ENCODE assay signal across 8 cellular contexts in the genomic region with DNA sequence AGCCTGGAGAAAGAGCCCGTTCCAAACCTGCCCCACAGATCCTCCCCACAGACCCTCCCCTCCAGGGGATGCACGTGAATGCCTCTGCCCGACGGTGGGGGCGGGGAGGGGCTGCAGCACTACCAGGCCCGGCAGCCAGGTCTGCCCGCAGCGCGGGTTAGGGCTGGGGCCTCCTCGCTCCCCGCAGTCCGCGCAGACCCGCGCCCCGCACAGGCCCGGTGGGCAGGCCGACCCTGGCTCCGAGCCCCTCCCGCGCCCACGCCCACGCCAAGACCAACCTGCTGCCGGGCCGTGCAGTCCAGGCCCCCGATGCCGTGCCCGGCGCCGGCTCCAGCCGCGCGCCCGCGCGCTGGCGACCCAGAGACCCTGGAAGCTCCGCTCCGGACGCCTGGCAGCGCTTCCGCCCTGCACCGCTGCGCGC.
DNase-seq lines count a peak whose midpoint lies in the region; ATAC-seq and TF ChIP-seq lines count a peak whose summit lies in the region.

Gene RPUSD1 (minus strand): TSS at position 404 of the 421 bp plus-strand sequence. CDS start 644 bp downstream, outside the sequence.

- peak within 1 kb of the TSS; percentile 88 to 97 (median 92) for H3K9ac ChIP-seq in BLaER1 treated with 17β-estradiol and CSF1 and Interleukin-3, amounts not matched to agents 10 nM and 100 nM
- H3K9ac ChIP-seq in NT2/D1 (ENCODE audit: insufficient read length, low read depth): peak within 1 kb of the TSS; percentile 99

- H3K9me3 ChIP-seq in BLaER1 treated with 17β-estradiol and CSF1 and Interleukin-3, amounts not matched to agents 10 nM and 100 nM (replicated peaks in 1 of 11): no peaks in the 10 kb centered on the region
- no peaks in the 10 kb centered on the region for H3K9me3 ChIP-seq in NT2/D1 (ENCODE audit: insufficient read depth, low read length)

- H3K27ac Mint-ChIP-seq in effector memory CD8-positive, alpha-beta T cell: no peak within 1 kb of the TSS
- H3K27ac Mint-ChIP-seq in nephron: no peak within 1 kb of the TSS

- DNase-seq in NT2/D1 (ENCODE audit: low read depth, low spot score) (no peak), NCI-H2171 treated with DMSO at 0.1 percent for 48 hours (lab: John Stamatoyannopoulos, UW) (no peak), GDM1 (lab: John Stamatoyannopoulos, UW) (no peak), NCI-H345 treated with DMSO at 0.1 percent for 48 hours (lab: John Stamatoyannopoulos, UW; ENCODE audit: unreplicated experiment) (no peak)
- DNase-seq in effector memory CD8-positive, alpha-beta T cell: peak in 1 of 3 experiments; percentile 16

- no peaks in the 10 kb centered on the region for H3K27me3 Mint-ChIP-seq in effector memory CD8-positive, alpha-beta T cell
- H3K27me3 Mint-ChIP-seq in nephron (ENCODE audit: low read depth): no peaks in the 10 kb centered on the region

- TF ChIP-seq CTCF in nephron (IDR thresholded peaks at IDR 0.05; ENCODE audit: unreplicated experiment in 3 of 3): no peak

- H3K4me2 ChIP-seq in BLaER1 treated with 17β-estradiol and CSF1 and Interleukin-3, amounts not matched to agents 10 nM and 100 nM: peak within 1 kb of the TSS; percentile 92 to 100 (median 99)

- H3K9me3 Mint-ChIP-seq in effector memory CD8-positive, alpha-beta T cell: no peaks in the 10 kb centered on the region
- H3K9me3 Mint-ChIP-seq in nephron: no peaks in the 10 kb centered on the region

- ATAC-seq in GM21423 (IDR thresholded peaks at IDR 0.05; ENCODE audit: unreplicated experiment): peak; percentile 23
- peak; percentile 16 for ATAC-seq in effector memory CD8-positive, alpha-beta T cell (replicated peaks)

- peak within 1 kb of the TSS; percentile 87 to 100 (median 97) for H3K4me3 ChIP-seq in BLaER1 treated with 17β-estradiol and CSF1 and Interleukin-3, amounts not matched to agents 10 nM and 100 nM
- peak within 1 kb of the TSS; percentile 99 for H3K4me3 ChIP-seq in NT2/D1 (ENCODE audit: insufficient read length, low read depth)

- H3K4me1 ChIP-seq in BLaER1 treated with 17β-estradiol and CSF1 and Interleukin-3, amounts not matched to agents 10 nM and 100 nM: peaks cover 31 to 60% (median 51%) of the 10 kb centered on the region in 10 experiments
- H3K4me1 ChIP-seq in NT2/D1 (ENCODE audit: insufficient read depth, insufficient read length): peaks cover 15% of the 10 kb centered on the region

- H3K4me1 Mint-ChIP-seq in effector memory CD8-positive, alpha-beta T cell (ENCODE audit: low read depth in 2 of 2): peaks cover 7 to 10% of the 10 kb centered on the region in 2 donors
- H3K4me1 Mint-ChIP-seq in nephron: no peaks in the 10 kb centered on the region

- H3K27me3 ChIP-seq in BLaER1 treated with 17β-estradiol and CSF1 and Interleukin-3, amounts not matched to agents 10 nM and 100 nM: peaks cover 0 to 5% (median 0%) of the 10 kb centered on the region in 11 experiments; a peak in 2 of 22 replicates
- no peaks in the 10 kb centered on the region for H3K27me3 ChIP-seq in NT2/D1 (ENCODE audit: insufficient read depth, insufficient read length)

- H3K4me3 Mint-ChIP-seq in effector memory CD8-positive, alpha-beta T cell: peak within 1 kb of the TSS; percentile 81 to 84
- peak within 1 kb of the TSS; percentile 86 to 87 (median 87) for H3K4me3 Mint-ChIP-seq in nephron

- peaks cover 5% of the 10 kb centered on the region for H3K36me3 Mint-ChIP-seq in effector memory CD8-positive, alpha-beta T cell (ENCODE audit: insufficient read depth)
- H3K36me3 Mint-ChIP-seq in nephron (ENCODE audit: low read depth): peaks cover 9% of the 10 kb centered on the region

- peak within 1 kb of the TSS; percentile 72 to 86 (median 80) for H3K27ac ChIP-seq in BLaER1 treated with 17β-estradiol and CSF1 and Interleukin-3, amounts not matched to agents 10 nM and 100 nM

- peaks cover 10 to 67% (median 53%) of the 10 kb centered on the region in 11 experiments; a peak in 21 of 22 replicates for H3K36me3 ChIP-seq in BLaER1 treated with 17β-estradiol and CSF1 and Interleukin-3, amounts not matched to agents 10 nM and 100 nM
- H3K36me3 ChIP-seq in NT2/D1 (ENCODE audit: insufficient read depth, insufficient read length, low read length): peaks cover 73% of the 10 kb centered on the region

- peaks cover 6 to 94% (median 69%) of the 10 kb centered on the region in 11 experiments; a peak in 21 of 22 replicates for H4K20me1 ChIP-seq in BLaER1 treated with 17β-estradiol and CSF1 and Interleukin-3, amounts not matched to agents 10 nM and 100 nM
